Comparison of ENCODE assay signal across 1 cellular context in the genomic region with DNA sequence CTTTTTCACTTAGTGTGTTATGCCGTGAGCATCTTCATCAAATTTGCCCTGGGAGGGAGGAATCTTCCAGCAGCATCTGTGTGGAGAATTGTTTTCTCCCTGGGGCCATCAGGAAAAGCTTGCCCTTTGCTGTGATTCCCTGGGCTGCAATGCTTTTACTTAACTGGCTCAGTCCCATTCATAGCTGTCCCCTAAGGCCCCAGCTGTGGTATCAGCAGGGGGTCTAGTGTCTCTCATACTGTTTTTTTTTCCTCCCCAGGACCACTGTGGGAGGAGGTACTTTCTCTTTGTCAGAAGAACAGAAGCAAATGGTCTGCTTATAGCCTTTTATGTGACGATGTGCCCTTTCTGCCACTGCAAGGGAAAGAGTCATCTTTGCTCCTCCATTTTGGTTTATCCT.
TF ChIP-seq lines count a peak whose summit lies in the region.

No MANE protein-coding gene starts in this region.

TF ChIP-seq in H1, 55 proteins besides CTCF, POLR2A, EP300 and RAD21 (continued from another document):
- TF ChIP-seq, protein P1, sequence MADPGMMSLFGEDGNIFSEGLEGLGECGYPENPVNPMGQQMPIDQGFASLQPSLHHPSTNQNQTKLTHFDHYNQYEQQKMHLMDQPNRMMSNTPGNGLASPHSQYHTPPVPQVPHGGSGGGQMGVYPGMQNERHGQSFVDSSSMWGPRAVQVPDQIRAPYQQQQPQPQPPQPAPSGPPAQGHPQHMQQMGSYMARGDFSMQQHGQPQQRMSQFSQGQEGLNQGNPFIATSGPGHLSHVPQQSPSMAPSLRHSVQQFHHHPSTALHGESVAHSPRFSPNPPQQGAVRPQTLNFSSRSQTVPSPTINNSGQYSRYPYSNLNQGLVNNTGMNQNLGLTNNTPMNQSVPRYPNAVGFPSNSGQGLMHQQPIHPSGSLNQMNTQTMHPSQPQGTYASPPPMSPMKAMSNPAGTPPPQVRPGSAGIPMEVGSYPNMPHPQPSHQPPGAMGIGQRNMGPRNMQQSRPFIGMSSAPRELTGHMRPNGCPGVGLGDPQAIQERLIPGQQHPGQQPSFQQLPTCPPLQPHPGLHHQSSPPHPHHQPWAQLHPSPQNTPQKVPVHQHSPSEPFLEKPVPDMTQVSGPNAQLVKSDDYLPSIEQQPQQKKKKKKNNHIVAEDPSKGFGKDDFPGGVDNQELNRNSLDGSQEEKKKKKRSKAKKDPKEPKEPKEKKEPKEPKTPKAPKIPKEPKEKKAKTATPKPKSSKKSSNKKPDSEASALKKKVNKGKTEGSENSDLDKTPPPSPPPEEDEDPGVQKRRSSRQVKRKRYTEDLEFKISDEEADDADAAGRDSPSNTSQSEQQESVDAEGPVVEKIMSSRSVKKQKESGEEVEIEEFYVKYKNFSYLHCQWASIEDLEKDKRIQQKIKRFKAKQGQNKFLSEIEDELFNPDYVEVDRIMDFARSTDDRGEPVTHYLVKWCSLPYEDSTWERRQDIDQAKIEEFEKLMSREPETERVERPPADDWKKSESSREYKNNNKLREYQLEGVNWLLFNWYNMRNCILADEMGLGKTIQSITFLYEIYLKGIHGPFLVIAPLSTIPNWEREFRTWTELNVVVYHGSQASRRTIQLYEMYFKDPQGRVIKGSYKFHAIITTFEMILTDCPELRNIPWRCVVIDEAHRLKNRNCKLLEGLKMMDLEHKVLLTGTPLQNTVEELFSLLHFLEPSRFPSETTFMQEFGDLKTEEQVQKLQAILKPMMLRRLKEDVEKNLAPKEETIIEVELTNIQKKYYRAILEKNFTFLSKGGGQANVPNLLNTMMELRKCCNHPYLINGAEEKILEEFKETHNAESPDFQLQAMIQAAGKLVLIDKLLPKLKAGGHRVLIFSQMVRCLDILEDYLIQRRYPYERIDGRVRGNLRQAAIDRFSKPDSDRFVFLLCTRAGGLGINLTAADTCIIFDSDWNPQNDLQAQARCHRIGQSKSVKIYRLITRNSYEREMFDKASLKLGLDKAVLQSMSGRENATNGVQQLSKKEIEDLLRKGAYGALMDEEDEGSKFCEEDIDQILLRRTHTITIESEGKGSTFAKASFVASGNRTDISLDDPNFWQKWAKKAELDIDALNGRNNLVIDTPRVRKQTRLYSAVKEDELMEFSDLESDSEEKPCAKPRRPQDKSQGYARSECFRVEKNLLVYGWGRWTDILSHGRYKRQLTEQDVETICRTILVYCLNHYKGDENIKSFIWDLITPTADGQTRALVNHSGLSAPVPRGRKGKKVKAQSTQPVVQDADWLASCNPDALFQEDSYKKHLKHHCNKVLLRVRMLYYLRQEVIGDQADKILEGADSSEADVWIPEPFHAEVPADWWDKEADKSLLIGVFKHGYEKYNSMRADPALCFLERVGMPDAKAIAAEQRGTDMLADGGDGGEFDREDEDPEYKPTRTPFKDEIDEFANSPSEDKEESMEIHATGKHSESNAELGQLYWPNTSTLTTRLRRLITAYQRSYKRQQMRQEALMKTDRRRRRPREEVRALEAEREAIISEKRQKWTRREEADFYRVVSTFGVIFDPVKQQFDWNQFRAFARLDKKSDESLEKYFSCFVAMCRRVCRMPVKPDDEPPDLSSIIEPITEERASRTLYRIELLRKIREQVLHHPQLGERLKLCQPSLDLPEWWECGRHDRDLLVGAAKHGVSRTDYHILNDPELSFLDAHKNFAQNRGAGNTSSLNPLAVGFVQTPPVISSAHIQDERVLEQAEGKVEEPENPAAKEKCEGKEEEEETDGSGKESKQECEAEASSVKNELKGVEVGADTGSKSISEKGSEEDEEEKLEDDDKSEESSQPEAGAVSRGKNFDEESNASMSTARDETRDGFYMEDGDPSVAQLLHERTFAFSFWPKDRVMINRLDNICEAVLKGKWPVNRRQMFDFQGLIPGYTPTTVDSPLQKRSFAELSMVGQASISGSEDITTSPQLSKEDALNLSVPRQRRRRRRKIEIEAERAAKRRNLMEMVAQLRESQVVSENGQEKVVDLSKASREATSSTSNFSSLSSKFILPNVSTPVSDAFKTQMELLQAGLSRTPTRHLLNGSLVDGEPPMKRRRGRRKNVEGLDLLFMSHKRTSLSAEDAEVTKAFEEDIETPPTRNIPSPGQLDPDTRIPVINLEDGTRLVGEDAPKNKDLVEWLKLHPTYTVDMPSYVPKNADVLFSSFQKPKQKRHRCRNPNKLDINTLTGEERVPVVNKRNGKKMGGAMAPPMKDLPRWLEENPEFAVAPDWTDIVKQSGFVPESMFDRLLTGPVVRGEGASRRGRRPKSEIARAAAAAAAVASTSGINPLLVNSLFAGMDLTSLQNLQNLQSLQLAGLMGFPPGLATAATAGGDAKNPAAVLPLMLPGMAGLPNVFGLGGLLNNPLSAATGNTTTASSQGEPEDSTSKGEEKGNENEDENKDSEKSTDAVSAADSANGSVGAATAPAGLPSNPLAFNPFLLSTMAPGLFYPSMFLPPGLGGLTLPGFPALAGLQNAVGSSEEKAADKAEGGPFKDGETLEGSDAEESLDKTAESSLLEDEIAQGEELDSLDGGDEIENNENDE (IDR thresholded peaks at IDR 0.05; ENCODE audit: insufficient replicate concordance, low read length), result no peak
- TF ChIP-seq SP2 (IDR thresholded peaks at IDR 0.05; ENCODE audit: low read length) (no peak), SIRT6 (IDR thresholded peaks at IDR 0.05; ENCODE audit: low read length) (no peak)
